Comparison of ENCODE assay signal across 12 cellular contexts in the genomic region with DNA sequence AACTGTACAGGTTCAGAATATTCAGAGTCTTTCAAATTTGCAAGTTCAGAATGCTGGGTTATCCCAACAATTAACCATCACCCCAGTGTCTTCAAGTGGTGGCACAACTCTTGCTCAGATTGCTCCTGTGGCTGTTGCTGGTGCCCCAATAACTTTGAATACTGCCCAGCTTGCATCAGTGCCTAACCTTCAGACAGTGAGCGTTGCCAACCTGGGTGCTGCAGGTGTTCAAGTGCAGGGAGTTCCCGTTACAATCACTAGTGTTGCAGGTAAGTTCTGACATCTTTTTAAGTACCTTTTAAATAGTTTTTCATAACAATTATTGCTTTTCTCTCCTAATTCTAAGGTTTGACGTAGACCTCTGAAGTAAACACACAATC. TPM values are rescaled to one million over a fixed set of nuclear protein-coding genes. Genes with fewer than 3 reads are reported as not detected.
DNase-seq lines count a peak whose midpoint lies in the region; TF ChIP-seq lines count a peak whose summit lies in the region.
"Had no signal": no experiment of that assay in that cellular context is flagged by ENCODE, and none has a peak within 500 bp of the region (broad histone marks: within the 10 kb centered on the region; RNA-seq: fewer than 3 reads in every experiment).

No MANE protein-coding gene starts in this region.

- H3K27me3 Mint-ChIP-seq in activated CD4-positive, alpha-beta T cell treated with anti-CD3 and anti-CD28 coated beads, Interleukin-2, amount 10 ng/mL, durations not matched to agents 7 days and 5 days = no peaks in the 10 kb centered on the region

- H3K4me1 Mint-ChIP-seq in activated CD4-positive, alpha-beta T cell treated with anti-CD3 and anti-CD28 coated beads, Interleukin-2, amount 10 ng/mL, durations not matched to agents 7 days and 5 days = peaks cover 67% of the 10 kb centered on the region

- intact Hi-C loops in vagina (cut with DNase I) = no loop called here

- DNase-seq in activated CD4-positive, alpha-beta T cell treated with anti-CD3 and anti-CD28 coated beads, Interleukin-2, amount 10 ng/mL, durations not matched to agents 7 days and 5 days = no peak
- DNase-seq in activated CD4-positive, alpha-beta T cell treated with anti-CD3 and anti-CD28 coated beads, Interleukin-2, amount 50 U/mL, for 1 hour = no peak
- peak; percentile 27 for DNase-seq in NCI-H146 treated with DMSO at 0.1 percent for 48 hours (lab: John Stamatoyannopoulos, UW; ENCODE audit: unreplicated experiment)
- DNase-seq in effector memory CD4-positive, alpha-beta T cell = no peak
- DNase-seq in activated CD4-positive, CD25-positive, alpha-beta regulatory T cell (lab: John Stamatoyannopoulos, UW) = no peak
- no peak for DNase-seq in nucleus accumbens (lab: John Stamatoyannopoulos, UW)
- no peak for DNase-seq in vagina (ENCODE audit: extremely low spot score in 2 of 2)
- DNase-seq: AML-193, NCI-H2171, SHP77 treated with DMSO at 0.1 percent for 48 hours, trophoblast cell had no signal

- H3K27ac ChIP-seq in effector memory CD4-positive, alpha-beta T cell (ENCODE audit: insufficient read depth, low read length, poor library complexity, severe bottlenecking) = no peak overlapping the region
- no peak overlapping the region for H3K27ac ChIP-seq in skeletal muscle tissue (ENCODE audit: low read depth, low read length)
- no peak overlapping the region for H3K27ac ChIP-seq in vagina

- H3K9ac ChIP-seq in skeletal muscle tissue (ENCODE audit: low read depth in 1 of 3, low read length in 3 of 3) = peak overlapping the region in 1 of 3 donors; percentile 20

- H3K9me3 Mint-ChIP-seq in activated CD4-positive, alpha-beta T cell treated with anti-CD3 and anti-CD28 coated beads, Interleukin-2, amount 10 ng/mL, durations not matched to agents 7 days and 5 days = no peaks in the 10 kb centered on the region

- TF ChIP-seq CTCF in vagina (IDR thresholded peaks at IDR 0.05) = no peak

- H3K36me3 Mint-ChIP-seq in activated CD4-positive, alpha-beta T cell treated with anti-CD3 and anti-CD28 coated beads, Interleukin-2, amount 10 ng/mL, durations not matched to agents 7 days and 5 days (ENCODE audit: low read depth) = peaks cover 55% of the 10 kb centered on the region

- no peaks in the 10 kb centered on the region for H3K9me3 ChIP-seq in effector memory CD4-positive, alpha-beta T cell (ENCODE audit: control insufficient read depth, low read length)
- H3K9me3 ChIP-seq in skeletal muscle tissue (ENCODE audit: control insufficient read depth in 3 of 3, low read length in 3 of 3) (no peaks in the 10 kb centered on the region), vagina (no peaks in the 10 kb centered on the region)

- POLR2A ChIA-PET in activated CD4-positive, alpha-beta T cell treated with anti-CD3 and anti-CD28 coated beads, Interleukin-2, amount 10 ng/mL, durations not matched to agents 7 days and 5 days (lab: Charles Lee) = no interaction called here

- peaks cover 32% of the 10 kb centered on the region for H3K4me1 ChIP-seq in effector memory CD4-positive, alpha-beta T cell (ENCODE audit: control insufficient read depth, insufficient read depth, low read length, poor library complexity, severe bottlenecking)
- peaks cover 25 to 29% (median 25%) of the 10 kb centered on the region in 3 donors for H3K4me1 ChIP-seq in skeletal muscle tissue (ENCODE audit: control insufficient read depth in 3 of 3, insufficient read depth in 3 of 3, low read length in 3 of 3)
- peaks cover 55% of the 10 kb centered on the region for H3K4me1 ChIP-seq in vagina

- no peak for TF ChIP-seq POLR2A in vagina (IDR thresholded peaks at IDR 0.05)

- CTCF ChIA-PET in activated CD4-positive, alpha-beta T cell treated with anti-CD3 and anti-CD28 coated beads, Interleukin-2, amount 10 ng/mL, durations not matched to agents 7 days and 5 days (lab: Charles Lee) = interaction anchor here (1.4 kb wide), 1 partner anchor 15 kb away, joined by 4 read pairs; no protein-coding TSS in a partner anchor

- H3K36me3 ChIP-seq in effector memory CD4-positive, alpha-beta T cell (ENCODE audit: control insufficient read depth, insufficient read depth, low read length) = peaks cover 4% of the 10 kb centered on the region
- no peaks in the 10 kb centered on the region for H3K36me3 ChIP-seq in skeletal muscle tissue (ENCODE audit: control insufficient read depth in 3 of 3, insufficient read depth in 3 of 3, low read length in 3 of 3)
- H3K36me3 ChIP-seq in vagina = no peaks in the 10 kb centered on the region

- H3K4me3 ChIP-seq in effector memory CD4-positive, alpha-beta T cell (ENCODE audit: insufficient read depth, low read depth, low read length, poor library complexity, severe bottlenecking) = peak overlapping the region; percentile 5
- H3K4me3 ChIP-seq in skeletal muscle tissue (ENCODE audit: low read length in 3 of 3) (peak overlapping the region in 2 of 3 donors; percentile 37 to 41), vagina (no peak overlapping the region)

- H3K27ac Mint-ChIP-seq in activated CD4-positive, alpha-beta T cell treated with anti-CD3 and anti-CD28 coated beads, Interleukin-2, amount 10 ng/mL, durations not matched to agents 7 days and 5 days = no peak overlapping the region

- H3K27me3 ChIP-seq in effector memory CD4-positive, alpha-beta T cell (replicated peaks; ENCODE audit: control insufficient read depth, insufficient read depth, low read length, poor library complexity, severe bottlenecking) = no peaks in the 10 kb centered on the region
- no peaks in the 10 kb centered on the region for H3K27me3 ChIP-seq in skeletal muscle tissue (ENCODE audit: control insufficient read depth in 3 of 3, insufficient read depth in 3 of 3, low read length in 3 of 3)
- no peaks in the 10 kb centered on the region for H3K27me3 ChIP-seq in vagina

- H3K4me3 Mint-ChIP-seq in activated CD4-positive, alpha-beta T cell treated with anti-CD3 and anti-CD28 coated beads, Interleukin-2, amount 10 ng/mL, durations not matched to agents 7 days and 5 days = peak overlapping the region; percentile 93

RNA-seq across cellular contexts. Expression of a gene that starts 2.7 kb away (rescaled TPM):
- 10 to 100 TPM; 30.9 to 38.8 TPM for total RNA-seq in activated CD4-positive, alpha-beta T cell treated with anti-CD3 and anti-CD28 coated beads, Interleukin-2, amount 10 ng/mL, durations not matched to agents 7 days and 5 days
- 8.9 TPM for total RNA-seq in skeletal muscle tissue
- 8.6 TPM for total RNA-seq in vagina

Comparison
In these comparisons a context has a peak if more than half of its experiments do, and no peak if none do; other contexts are left out.
1. H3K4me3 ChIP-seq: peak in effector memory CD4-positive, alpha-beta T cell (single experiment) and skeletal muscle tissue (2 of 3); none in vagina (0 of 2).